ENCODE assay signal across 2 cellular contexts in the genomic region with DNA sequence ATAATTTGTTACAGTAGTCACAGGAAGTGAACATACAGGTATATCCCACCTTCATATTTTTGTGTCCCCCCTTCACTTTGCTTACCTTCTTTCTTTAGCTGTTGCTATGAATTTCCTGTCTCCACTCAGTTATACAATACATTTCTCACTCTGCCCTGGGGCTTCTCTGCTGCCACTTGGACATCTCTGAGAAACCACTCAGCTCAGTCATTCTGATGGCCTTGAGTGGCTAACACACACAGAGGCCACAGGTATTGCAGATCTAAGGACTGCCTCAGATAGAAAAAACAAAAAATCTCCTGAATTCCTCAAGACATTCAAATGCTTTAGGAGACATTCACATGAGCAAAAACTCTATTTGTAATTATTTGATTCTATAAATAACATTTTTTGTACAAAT.
TF ChIP-seq lines count a peak whose summit lies in the region.

No MANE protein-coding gene starts in this region.

TF ChIP-seq in GM23338, 12 proteins besides CTCF, POLR2A, EP300 and RAD21:
- TF ChIP-seq CREB1 (CRISPR knock-in tag; IDR thresholded peaks at IDR 0.05; ENCODE audit: low read depth) = no peak
- TF ChIP-seq JUNB (IDR thresholded peaks at IDR 0.05; ENCODE audit: unreplicated experiment) = no peak
- TF ChIP-seq ZNF331 (CRISPR knock-in tag; IDR thresholded peaks at IDR 0.05; ENCODE audit: low read depth) = no peak
- no peak for TF ChIP-seq STAT1 (IDR thresholded peaks at IDR 0.05; ENCODE audit: unreplicated experiment)
- no peak for TF ChIP-seq EZH2phosphoT487 (IDR thresholded peaks at IDR 0.05; ENCODE audit: unreplicated experiment)
- TF ChIP-seq, protein P1, sequence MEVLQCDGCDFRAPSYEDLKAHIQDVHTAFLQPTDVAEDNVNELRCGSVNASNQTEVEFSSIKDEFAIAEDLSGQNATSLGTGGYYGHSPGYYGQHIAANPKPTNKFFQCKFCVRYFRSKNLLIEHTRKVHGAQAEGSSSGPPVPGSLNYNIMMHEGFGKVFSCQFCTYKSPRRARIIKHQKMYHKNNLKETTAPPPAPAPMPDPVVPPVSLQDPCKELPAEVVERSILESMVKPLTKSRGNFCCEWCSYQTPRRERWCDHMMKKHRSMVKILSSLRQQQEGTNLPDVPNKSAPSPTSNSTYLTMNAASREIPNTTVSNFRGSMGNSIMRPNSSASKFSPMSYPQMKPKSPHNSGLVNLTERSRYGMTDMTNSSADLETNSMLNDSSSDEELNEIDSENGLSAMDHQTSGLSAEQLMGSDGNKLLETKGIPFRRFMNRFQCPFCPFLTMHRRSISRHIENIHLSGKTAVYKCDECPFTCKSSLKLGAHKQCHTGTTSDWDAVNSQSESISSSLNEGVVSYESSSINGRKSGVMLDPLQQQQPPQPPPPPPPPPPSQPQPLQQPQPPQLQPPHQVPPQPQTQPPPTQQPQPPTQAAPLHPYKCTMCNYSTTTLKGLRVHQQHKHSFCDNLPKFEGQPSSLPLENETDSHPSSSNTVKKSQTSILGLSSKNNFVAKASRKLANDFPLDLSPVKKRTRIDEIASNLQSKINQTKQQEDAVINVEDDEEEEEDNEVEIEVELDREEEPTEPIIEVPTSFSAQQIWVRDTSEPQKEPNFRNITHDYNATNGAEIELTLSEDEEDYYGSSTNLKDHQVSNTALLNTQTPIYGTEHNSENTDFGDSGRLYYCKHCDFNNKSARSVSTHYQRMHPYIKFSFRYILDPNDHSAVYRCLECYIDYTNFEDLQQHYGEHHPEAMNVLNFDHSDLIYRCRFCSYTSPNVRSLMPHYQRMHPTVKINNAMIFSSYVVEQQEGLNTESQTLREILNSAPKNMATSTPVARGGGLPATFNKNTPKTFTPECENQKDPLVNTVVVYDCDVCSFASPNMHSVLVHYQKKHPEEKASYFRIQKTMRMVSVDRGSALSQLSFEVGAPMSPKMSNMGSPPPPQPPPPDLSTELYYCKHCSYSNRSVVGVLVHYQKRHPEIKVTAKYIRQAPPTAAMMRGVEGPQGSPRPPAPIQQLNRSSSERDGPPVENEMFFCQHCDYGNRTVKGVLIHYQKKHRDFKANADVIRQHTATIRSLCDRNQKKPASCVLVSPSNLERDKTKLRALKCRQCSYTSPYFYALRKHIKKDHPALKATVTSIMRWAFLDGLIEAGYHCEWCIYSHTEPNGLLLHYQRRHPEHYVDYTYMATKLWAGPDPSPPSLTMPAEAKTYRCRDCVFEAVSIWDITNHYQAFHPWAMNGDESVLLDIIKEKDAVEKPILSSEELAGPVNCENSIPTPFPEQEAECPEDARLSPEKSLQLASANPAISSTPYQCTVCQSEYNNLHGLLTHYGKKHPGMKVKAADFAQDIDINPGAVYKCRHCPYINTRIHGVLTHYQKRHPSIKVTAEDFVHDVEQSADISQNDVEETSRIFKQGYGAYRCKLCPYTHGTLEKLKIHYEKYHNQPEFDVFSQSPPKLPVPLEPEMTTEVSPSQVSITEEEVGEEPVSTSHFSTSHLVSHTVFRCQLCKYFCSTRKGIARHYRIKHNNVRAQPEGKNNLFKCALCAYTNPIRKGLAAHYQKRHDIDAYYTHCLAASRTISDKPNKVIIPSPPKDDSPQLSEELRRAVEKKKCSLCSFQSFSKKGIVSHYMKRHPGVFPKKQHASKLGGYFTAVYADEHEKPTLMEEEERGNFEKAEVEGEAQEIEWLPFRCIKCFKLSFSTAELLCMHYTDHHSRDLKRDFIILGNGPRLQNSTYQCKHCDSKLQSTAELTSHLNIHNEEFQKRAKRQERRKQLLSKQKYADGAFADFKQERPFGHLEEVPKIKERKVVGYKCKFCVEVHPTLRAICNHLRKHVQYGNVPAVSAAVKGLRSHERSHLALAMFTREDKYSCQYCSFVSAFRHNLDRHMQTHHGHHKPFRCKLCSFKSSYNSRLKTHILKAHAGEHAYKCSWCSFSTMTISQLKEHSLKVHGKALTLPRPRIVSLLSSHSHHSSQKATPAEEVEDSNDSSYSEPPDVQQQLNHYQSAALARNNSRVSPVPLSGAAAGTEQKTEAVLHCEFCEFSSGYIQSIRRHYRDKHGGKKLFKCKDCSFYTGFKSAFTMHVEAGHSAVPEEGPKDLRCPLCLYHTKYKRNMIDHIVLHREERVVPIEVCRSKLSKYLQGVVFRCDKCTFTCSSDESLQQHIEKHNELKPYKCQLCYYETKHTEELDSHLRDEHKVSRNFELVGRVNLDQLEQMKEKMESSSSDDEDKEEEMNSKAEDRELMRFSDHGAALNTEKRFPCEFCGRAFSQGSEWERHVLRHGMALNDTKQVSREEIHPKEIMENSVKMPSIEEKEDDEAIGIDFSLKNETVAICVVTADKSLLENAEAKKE (CRISPR knock-in tag; IDR thresholded peaks at IDR 0.05) = no peak

TF ChIP-seq in H1, 55 proteins besides CTCF, POLR2A, EP300 and RAD21:
- TF ChIP-seq SIN3A (conservative IDR thresholded peaks at IDR 0.05 in 1 of 2, IDR thresholded peaks at IDR 0.05 in 1 of 2; ENCODE audit: low read depth in 1 of 2, low read length in 2 of 2) = no peak
- no peak for TF ChIP-seq CHD2 (IDR thresholded peaks at IDR 0.05; ENCODE audit: low read length)
- TF ChIP-seq, protein P2, sequence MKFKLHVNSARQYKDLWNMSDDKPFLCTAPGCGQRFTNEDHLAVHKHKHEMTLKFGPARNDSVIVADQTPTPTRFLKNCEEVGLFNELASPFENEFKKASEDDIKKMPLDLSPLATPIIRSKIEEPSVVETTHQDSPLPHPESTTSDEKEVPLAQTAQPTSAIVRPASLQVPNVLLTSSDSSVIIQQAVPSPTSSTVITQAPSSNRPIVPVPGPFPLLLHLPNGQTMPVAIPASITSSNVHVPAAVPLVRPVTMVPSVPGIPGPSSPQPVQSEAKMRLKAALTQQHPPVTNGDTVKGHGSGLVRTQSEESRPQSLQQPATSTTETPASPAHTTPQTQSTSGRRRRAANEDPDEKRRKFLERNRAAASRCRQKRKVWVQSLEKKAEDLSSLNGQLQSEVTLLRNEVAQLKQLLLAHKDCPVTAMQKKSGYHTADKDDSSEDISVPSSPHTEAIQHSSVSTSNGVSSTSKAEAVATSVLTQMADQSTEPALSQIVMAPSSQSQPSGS (IDR thresholded peaks at IDR 0.05; ENCODE audit: low read length) = no peak
- no peak for TF ChIP-seq SIX5 (IDR thresholded peaks at IDR 0.05; ENCODE audit: low read depth, low read length)
